8 cellular contexts compared by ENCODE assay signal in genomic region chr11:122202951-122203456, GRCh38.
DNase-seq lines count a peak whose midpoint lies in the region; ATAC-seq and TF ChIP-seq lines count a peak whose summit lies in the region.

No MANE protein-coding gene starts in this region.

- peak; percentile 23 for DNase-seq in OCI-M1 (lab: John Stamatoyannopoulos, UW)
- DNase-seq in activated naive CD8-positive, alpha-beta T cell treated with anti-CD3 and anti-CD28 coated beads, Interleukin-2, amount 50 U/mL, for 16 hours (ENCODE audit: low read depth, low spot score) = peak; percentile 7
- DNase-seq in left cardiac atrium = peak; percentile 68
- peak; percentile 90 for DNase-seq in posterior vena cava (ENCODE audit: low spot score)
- DNase-seq in effector CD8-positive, alpha-beta T cell (lab: John Stamatoyannopoulos, UW) = no peak

- H3K27ac ChIP-seq in 22Rv1 = no peak overlapping the region

- TF ChIP-seq CTCF in 22Rv1 (IDR thresholded peaks at IDR 0.05) (peak; percentile 94), GM12873 (IDR thresholded peaks at IDR 0.05; ENCODE audit: insufficient read depth, low read depth, low read length, missing control alignments) (peak; percentile 91)

- ATAC-seq in HG02938 (IDR thresholded peaks at IDR 0.05; ENCODE audit: unreplicated experiment) = peak; percentile 70
- peak; percentile 88 for ATAC-seq in left cardiac atrium

- intact Hi-C loops in left cardiac atrium (cut with DNase I) = loop anchor here (2.0 to 10.0 kb wide), 5 partner anchors 96 to 548 kb away; no protein-coding TSS in a partner anchor
- intact Hi-C loops in posterior vena cava (cut with DNase I) = loop anchor here (2.0 to 5.0 kb wide), 5 partner anchors 46 to 546 kb away; no protein-coding TSS in a partner anchor
